8 cellular contexts compared by ENCODE assay signal in genomic region chr12:1533602-1534304, GRCh38.
DNase-seq lines count a peak whose midpoint lies in the region; ATAC-seq lines count a peak whose summit lies in the region.

No MANE protein-coding gene starts in this region.

- ATAC-seq in GM19397 (IDR thresholded peaks at IDR 0.05; ENCODE audit: unreplicated experiment) = peak; percentile 44
- peak; percentile 57 for ATAC-seq in HG03460 (IDR thresholded peaks at IDR 0.05; ENCODE audit: unreplicated experiment)

- peak; percentile 66 for DNase-seq in GDM1 (lab: John Stamatoyannopoulos, UW)
- DNase-seq in activated CD8-positive, alpha-beta memory T cell treated with anti-CD3 and anti-CD28 coated beads for 24 hours = peak; percentile 77
- DNase-seq in myocyte (ENCODE audit: low read depth) = peak; percentile 92
- DNase-seq in SK-N-DZ (ENCODE audit: low spot score) = no peak
- DNase-seq in pons (ENCODE audit: low spot score) = no peak
- DNase-seq in dedifferentiated amniotic fluid mesenchymal stem cell (ENCODE audit: extremely low spot score) = no peak

Comparison
In these comparisons a context has a peak if more than half of its experiments do, and no peak if none do; other contexts are left out.
1. DNase-seq: peak in GDM1 (single experiment), activated CD8-positive, alpha-beta memory T cell treated with anti-CD3 and anti-CD28 coated beads for 24 hours (single experiment) and myocyte (single experiment); none in SK-N-DZ (single experiment), pons (single experiment) and dedifferentiated amniotic fluid mesenchymal stem cell (single experiment).